Comparison of ENCODE assay signal across 1 cellular context in genomic region chr2:156334496-156335478, GRCh38.
TF ChIP-seq lines count a peak whose summit lies in the region.

No MANE protein-coding gene starts in this region.

TF ChIP-seq in K562, 482 proteins besides CTCF, POLR2A, EP300 and RAD21 (continued from another document):
- TF ChIP-seq TFAP4 (CRISPR knock-in tag; IDR thresholded peaks at IDR 0.05; ENCODE audit: borderline replicate concordance) (peak; percentile 67; the same call in 1 of the 2 replicates), GMEB1 (CRISPR knock-in tag; IDR thresholded peaks at IDR 0.05) (peak; percentile 68), PTBP1 (IDR thresholded peaks at IDR 0.05; ENCODE audit: low read depth, low read length) (0 out of 2 replicates have a peak, but pooled peaks have one; percentile 28), REST (CRISPR knock-in tag; IDR thresholded peaks at IDR 0.05; ENCODE audit: low read depth) (no peak), MEF2D (tag; conservative IDR thresholded peaks at IDR 0.05; ENCODE audit: low read depth) (peak; percentile 99), KLF10 (CRISPR knock-in tag; IDR thresholded peaks at IDR 0.05) (no peak), ILF3 (IDR thresholded peaks at IDR 0.05; ENCODE audit: borderline replicate concordance) (peak; percentile 58; the same call in 1 of the 2 replicates), BDP1 (IDR thresholded peaks at IDR 0.05; ENCODE audit: insufficient read depth, insufficient read length) (no peak), ZNF75A (CRISPR knock-in tag; IDR thresholded peaks at IDR 0.05) (no peak), ZNF583 (CRISPR knock-in tag; IDR thresholded peaks at IDR 0.05) (no peak), BCOR (IDR thresholded peaks at IDR 0.05) (0 out of 2 replicates have a peak, but pooled peaks have one; percentile 44), KDM4B (IDR thresholded peaks at IDR 0.05; ENCODE audit: borderline replicate concordance in 2 of 2, low read depth in 1 of 2) (no peak)
- TF ChIP-seq, protein P1, sequence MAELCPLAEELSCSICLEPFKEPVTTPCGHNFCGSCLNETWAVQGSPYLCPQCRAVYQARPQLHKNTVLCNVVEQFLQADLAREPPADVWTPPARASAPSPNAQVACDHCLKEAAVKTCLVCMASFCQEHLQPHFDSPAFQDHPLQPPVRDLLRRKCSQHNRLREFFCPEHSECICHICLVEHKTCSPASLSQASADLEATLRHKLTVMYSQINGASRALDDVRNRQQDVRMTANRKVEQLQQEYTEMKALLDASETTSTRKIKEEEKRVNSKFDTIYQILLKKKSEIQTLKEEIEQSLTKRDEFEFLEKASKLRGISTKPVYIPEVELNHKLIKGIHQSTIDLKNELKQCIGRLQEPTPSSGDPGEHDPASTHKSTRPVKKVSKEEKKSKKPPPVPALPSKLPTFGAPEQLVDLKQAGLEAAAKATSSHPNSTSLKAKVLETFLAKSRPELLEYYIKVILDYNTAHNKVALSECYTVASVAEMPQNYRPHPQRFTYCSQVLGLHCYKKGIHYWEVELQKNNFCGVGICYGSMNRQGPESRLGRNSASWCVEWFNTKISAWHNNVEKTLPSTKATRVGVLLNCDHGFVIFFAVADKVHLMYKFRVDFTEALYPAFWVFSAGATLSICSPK (IDR thresholded peaks at IDR 0.05; ENCODE audit: borderline replicate concordance) = no peak
